In the genomic region with DNA sequence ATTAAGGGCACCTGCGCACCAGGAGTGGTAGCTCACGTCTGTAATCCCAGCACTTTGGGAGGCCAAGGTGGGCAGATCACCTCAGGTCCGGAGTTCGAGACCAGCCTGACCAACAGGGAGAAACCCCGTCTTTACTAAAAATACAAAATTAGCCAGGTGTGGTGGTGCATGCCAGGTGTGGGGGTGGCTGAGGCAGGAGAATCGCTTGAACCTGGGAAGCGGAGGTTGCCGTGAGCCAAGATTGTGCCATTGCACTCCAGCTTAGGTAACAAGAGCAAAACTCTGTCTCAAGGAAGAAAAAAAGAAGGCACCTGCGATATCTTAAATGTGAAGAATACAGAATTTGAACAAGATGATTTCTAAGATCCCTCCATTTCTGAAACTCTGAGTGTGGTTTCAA, we compare ENCODE assay signal across 1 cellular context.
TF ChIP-seq lines count a peak whose summit lies in the region.

No MANE protein-coding gene starts in this region.

TF ChIP-seq in HEK293, 187 proteins besides CTCF, POLR2A, EP300 and RAD21:
- TF ChIP-seq, protein P1, sequence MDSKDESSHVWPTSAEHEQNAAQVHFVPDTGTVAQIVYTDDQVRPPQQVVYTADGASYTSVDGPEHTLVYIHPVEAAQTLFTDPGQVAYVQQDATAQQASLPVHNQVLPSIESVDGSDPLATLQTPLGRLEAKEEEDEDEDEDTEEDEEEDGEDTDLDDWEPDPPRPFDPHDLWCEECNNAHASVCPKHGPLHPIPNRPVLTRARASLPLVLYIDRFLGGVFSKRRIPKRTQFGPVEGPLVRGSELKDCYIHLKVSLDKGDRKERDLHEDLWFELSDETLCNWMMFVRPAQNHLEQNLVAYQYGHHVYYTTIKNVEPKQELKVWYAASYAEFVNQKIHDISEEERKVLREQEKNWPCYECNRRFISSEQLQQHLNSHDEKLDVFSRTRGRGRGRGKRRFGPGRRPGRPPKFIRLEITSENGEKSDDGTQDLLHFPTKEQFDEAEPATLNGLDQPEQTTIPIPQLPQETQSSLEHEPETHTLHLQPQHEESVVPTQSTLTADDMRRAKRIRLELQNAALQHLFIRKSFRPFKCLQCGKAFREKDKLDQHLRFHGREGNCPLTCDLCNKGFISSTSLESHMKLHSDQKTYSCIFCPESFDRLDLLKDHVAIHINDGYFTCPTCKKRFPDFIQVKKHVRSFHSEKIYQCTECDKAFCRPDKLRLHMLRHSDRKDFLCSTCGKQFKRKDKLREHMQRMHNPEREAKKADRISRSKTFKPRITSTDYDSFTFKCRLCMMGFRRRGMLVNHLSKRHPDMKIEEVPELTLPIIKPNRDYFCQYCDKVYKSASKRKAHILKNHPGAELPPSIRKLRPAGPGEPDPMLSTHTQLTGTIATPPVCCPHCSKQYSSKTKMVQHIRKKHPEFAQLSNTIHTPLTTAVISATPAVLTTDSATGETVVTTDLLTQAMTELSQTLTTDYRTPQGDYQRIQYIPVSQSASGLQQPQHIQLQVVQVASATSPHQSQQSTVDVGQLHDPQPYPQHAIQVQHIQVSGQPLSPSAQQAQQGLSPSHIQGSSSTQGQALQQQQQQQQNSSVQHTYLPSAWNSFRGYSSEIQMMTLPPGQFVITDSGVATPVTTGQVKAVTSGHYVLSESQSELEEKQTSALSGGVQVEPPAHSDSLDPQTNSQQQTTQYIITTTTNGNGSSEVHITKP (tag by site-specific recombination; IDR thresholded peaks at IDR 0.05) = peak; percentile 66
